ENCODE assay signal across 1 cellular context in genomic region chr18:34707670-34708069, GRCh38.
TF ChIP-seq lines count a peak whose summit lies in the region.

No MANE protein-coding gene starts in this region.

TF ChIP-seq in K562, 482 proteins besides CTCF, POLR2A, EP300 and RAD21 (continued from another document):
- TF ChIP-seq, protein P1, sequence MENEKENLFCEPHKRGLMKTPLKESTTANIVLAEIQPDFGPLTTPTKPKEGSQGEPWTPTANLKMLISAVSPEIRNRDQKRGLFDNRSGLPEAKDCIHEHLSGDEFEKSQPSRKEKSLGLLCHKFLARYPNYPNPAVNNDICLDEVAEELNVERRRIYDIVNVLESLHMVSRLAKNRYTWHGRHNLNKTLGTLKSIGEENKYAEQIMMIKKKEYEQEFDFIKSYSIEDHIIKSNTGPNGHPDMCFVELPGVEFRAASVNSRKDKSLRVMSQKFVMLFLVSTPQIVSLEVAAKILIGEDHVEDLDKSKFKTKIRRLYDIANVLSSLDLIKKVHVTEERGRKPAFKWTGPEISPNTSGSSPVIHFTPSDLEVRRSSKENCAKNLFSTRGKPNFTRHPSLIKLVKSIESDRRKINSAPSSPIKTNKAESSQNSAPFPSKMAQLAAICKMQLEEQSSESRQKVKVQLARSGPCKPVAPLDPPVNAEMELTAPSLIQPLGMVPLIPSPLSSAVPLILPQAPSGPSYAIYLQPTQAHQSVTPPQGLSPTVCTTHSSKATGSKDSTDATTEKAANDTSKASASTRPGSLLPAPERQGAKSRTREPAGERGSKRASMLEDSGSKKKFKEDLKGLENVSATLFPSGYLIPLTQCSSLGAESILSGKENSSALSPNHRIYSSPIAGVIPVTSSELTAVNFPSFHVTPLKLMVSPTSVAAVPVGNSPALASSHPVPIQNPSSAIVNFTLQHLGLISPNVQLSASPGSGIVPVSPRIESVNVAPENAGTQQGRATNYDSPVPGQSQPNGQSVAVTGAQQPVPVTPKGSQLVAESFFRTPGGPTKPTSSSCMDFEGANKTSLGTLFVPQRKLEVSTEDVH (IDR thresholded peaks at IDR 0.05; ENCODE audit: low read depth, partially characterized antibody) = no peak
TF ChIP-seq in K562: peak in this region for 1.
